Comparison of ENCODE assay signal across 2 cellular contexts in genomic region chr11:36600155-36600554, GRCh38.
TF ChIP-seq lines count a peak whose summit lies in the region.

No MANE protein-coding gene starts in this region.

TF ChIP-seq in GM12891, 5 proteins besides CTCF, POLR2A, EP300 and RAD21 (continued from another document):
- no peak for TF ChIP-seq SPI1 (IDR thresholded peaks at IDR 0.05; ENCODE audit: low read depth, low read length)

TF ChIP-seq in K562, 482 proteins besides CTCF, POLR2A, EP300 and RAD21 (continued from another document):
- 0 out of 2 replicates have a peak, but pooled peaks have one; percentile 4 for TF ChIP-seq CREB3 (tag; conservative IDR thresholded peaks at IDR 0.05; ENCODE audit: low read depth)
